ENCODE assay signal across 1 cellular context in genomic region chr22:19766506-19767426, GRCh38.
TF ChIP-seq lines count a peak whose summit lies in the region.

No MANE protein-coding gene starts in this region.

TF ChIP-seq in SK-N-SH treated with all-trans-retinoic acid at 6 μM for 48 hours, 23 proteins besides CTCF, POLR2A, EP300 and RAD21 (continued from another document):
- TF ChIP-seq, protein P1, sequence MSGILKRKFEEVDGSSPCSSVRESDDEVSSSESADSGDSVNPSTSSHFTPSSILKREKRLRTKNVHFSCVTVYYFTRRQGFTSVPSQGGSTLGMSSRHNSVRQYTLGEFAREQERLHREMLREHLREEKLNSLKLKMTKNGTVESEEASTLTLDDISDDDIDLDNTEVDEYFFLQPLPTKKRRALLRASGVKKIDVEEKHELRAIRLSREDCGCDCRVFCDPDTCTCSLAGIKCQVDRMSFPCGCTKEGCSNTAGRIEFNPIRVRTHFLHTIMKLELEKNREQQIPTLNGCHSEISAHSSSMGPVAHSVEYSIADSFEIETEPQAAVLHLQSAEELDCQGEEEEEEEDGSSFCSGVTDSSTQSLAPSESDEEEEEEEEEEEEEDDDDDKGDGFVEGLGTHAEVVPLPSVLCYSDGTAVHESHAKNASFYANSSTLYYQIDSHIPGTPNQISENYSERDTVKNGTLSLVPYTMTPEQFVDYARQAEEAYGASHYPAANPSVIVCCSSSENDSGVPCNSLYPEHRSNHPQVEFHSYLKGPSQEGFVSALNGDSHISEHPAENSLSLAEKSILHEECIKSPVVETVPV (CRISPR knock-in tag; IDR thresholded peaks at IDR 0.05), result no peak
- TF ChIP-seq ARNTL (CRISPR knock-in tag; IDR thresholded peaks at IDR 0.05; ENCODE audit: borderline replicate concordance, low read depth), result no peak
- no peak for TF ChIP-seq ZNF8 (CRISPR knock-in tag; IDR thresholded peaks at IDR 0.05)
- no peak for TF ChIP-seq TOX (CRISPR knock-in tag; IDR thresholded peaks at IDR 0.05; ENCODE audit: borderline replicate concordance)
- TF ChIP-seq PATZ1 (CRISPR knock-in tag; IDR thresholded peaks at IDR 0.05; ENCODE audit: borderline replicate concordance), result no peak
